In the genomic region with DNA sequence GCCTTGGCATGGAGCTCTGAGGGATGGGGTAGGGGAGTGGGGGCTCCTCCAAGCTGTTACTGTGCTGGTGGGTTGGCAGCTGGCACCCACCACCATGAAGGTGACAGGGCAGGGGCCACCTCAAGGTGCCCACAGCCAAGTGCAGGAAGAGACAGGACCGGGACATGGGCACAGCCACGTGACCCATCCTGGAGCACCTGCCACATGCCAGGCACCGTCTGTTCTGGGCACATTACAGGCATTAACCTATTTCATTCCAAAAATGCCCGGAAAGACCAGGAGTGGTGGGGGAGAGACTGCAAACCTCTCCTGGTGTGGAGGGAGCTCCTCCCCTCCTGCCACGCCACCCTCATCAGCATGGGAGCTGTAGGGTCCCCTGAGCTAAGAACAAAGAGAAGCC, we compare ENCODE assay signal across 20 cellular contexts. TPM values are rescaled to one million over a fixed set of nuclear protein-coding genes. Genes with fewer than 3 reads are reported as not detected.
"Had no signal": no experiment of that assay in that cellular context is flagged by ENCODE, and none has a peak within 500 bp of the region (broad histone marks: within the 10 kb centered on the region; RNA-seq: fewer than 3 reads in every experiment).

No MANE protein-coding gene starts in this region.

- H3K36me3 ChIP-seq: brain microvascular endothelial cell, heart right ventricle, neutrophil, tibial nerve had no signal

- H3K4me1 ChIP-seq: parathyroid adenoma, tibial nerve had no signal

- H3K79me2 ChIP-seq: parathyroid adenoma had no signal

- H2AFZ ChIP-seq: parathyroid adenoma had no signal

- H3K27ac Mint-ChIP-seq: activated CD4-positive, alpha-beta memory T cell treated with anti-CD3 and anti-CD28 coated beads for 36 hours; activated CD4-positive, alpha-beta T cell treated with anti-CD3 and anti-CD28 coated beads for 36 hours; activated T-cell treated with anti-CD3 and anti-CD28 coated beads, Interleukin-2, amount 50 U/mL, for 24 hours; endodermal cell; T-helper 17 cell had no signal

- H3K4me3 Mint-ChIP-seq: activated CD4-positive, alpha-beta memory T cell treated with anti-CD3 and anti-CD28 coated beads for 36 hours; activated CD4-positive, alpha-beta T cell treated with anti-CD3 and anti-CD28 coated beads for 36 hours; activated T-cell treated with anti-CD3 and anti-CD28 coated beads, Interleukin-2, amount 50 U/mL, for 24 hours; endodermal cell; T-helper 17 cell had no signal

- H3K4me1 Mint-ChIP-seq: activated CD4-positive, alpha-beta T cell treated with anti-CD3 and anti-CD28 coated beads for 36 hours; endodermal cell; T-helper 17 cell had no signal

- H3K9me3 ChIP-seq: heart right ventricle, neutrophil, tibial nerve had no signal

- H3K36me3 Mint-ChIP-seq: activated CD4-positive, alpha-beta memory T cell treated with anti-CD3 and anti-CD28 coated beads for 36 hours had no signal

- FAIRE-seq: frontal cortex had no signal

- H3K27me3 Mint-ChIP-seq: activated CD4-positive, alpha-beta memory T cell treated with anti-CD3 and anti-CD28 coated beads for 36 hours; activated CD4-positive, alpha-beta T cell treated with anti-CD3 and anti-CD28 coated beads for 36 hours; activated T-cell treated with anti-CD3 and anti-CD28 coated beads, Interleukin-2, amount 50 U/mL, for 24 hours had no signal

- ATAC-seq: activated CD4-positive, alpha-beta T cell treated with anti-CD3 and anti-CD28 coated beads for 36 hours; T-helper 17 cell had no signal

- DNase-seq: activated CD4-positive, alpha-beta memory T cell treated with anti-CD3 and anti-CD28 coated beads for 36 hours; activated CD4-positive, alpha-beta T cell treated with anti-CD3 and anti-CD28 coated beads for 36 hours; activated naive CD4-positive, alpha-beta T cell treated with anti-CD3 and anti-CD28 coated beads, Interleukin-2, amount 50 U/mL, for 16 hours; activated T-cell treated with anti-CD3 and anti-CD28 coated beads, Interleukin-2, amount 50 U/mL, for 24 hours; brain microvascular endothelial cell; endodermal cell; heart right ventricle; left cardiac atrium; midbrain; stimulated activated CD4-positive, alpha-beta T cell treated with anti-CD3 and anti-CD28 coated beads, Interleukin-15, amount 100 ng/mL, for 24 hours; stimulated activated CD4-positive, alpha-beta T cell treated with anti-CD3 and anti-CD28 coated beads, Interleukin-4, amount 100 ng/mL, for 24 hours; stimulated activated naive CD4-positive, alpha-beta T cell; T-helper 17 cell had no signal

- H3K27ac ChIP-seq: brain microvascular endothelial cell, neutrophil, parathyroid adenoma, skin epidermis had no signal

- H3K9ac ChIP-seq: parathyroid adenoma had no signal

- H3K9me3 Mint-ChIP-seq: activated CD4-positive, alpha-beta memory T cell treated with anti-CD3 and anti-CD28 coated beads for 36 hours; activated T-cell treated with anti-CD3 and anti-CD28 coated beads, Interleukin-2, amount 50 U/mL, for 24 hours; endodermal cell had no signal

- H3K4me3 ChIP-seq: heart right ventricle, lung, skin epidermis, tibial nerve had no signal

- H3K27me3 ChIP-seq: heart right ventricle, neutrophil had no signal

RNA-seq across cellular contexts. Expression of a gene that starts 56.7 kb away (rescaled TPM):
- total RNA-seq: epithelial cell of proximal tubule had no signal
